2 cellular contexts compared by ENCODE assay signal in genomic region chrX:135931644-135932487, GRCh38.
TF ChIP-seq lines count a peak whose summit lies in the region.

No MANE protein-coding gene starts in this region.

TF ChIP-seq in IMR-90, 13 proteins besides CTCF, POLR2A, EP300 and RAD21:
- TF ChIP-seq MAZ (IDR thresholded peaks at IDR 0.05; ENCODE audit: borderline replicate concordance, low read depth, low read length) (no peak), SMC3 (IDR thresholded peaks at IDR 0.05; ENCODE audit: low read depth, low read length) (peak; percentile 37; the same call in 1 of the 2 replicates)

TF ChIP-seq in GM12878, 131 proteins besides CTCF, POLR2A, EP300 and RAD21:
- TF ChIP-seq TAF1 (IDR thresholded peaks at IDR 0.05; ENCODE audit: borderline replicate concordance, low read depth, low read length): no peak
- peak; percentile 52; the same call in 1 of the 2 replicates for TF ChIP-seq SMC3 (IDR thresholded peaks at IDR 0.05; ENCODE audit: borderline replicate concordance, low read length)
TF ChIP-seq in GM12878: peak in this region for 1.
